ENCODE assay signal across 2 cellular contexts in genomic region chr14:84874436-84874835, GRCh38.
TF ChIP-seq lines count a peak whose summit lies in the region.

No MANE protein-coding gene starts in this region.

TF ChIP-seq in GM23338, 12 proteins besides CTCF, POLR2A, EP300 and RAD21 (continued from another document):
- TF ChIP-seq ZNF462 (CRISPR knock-in tag; IDR thresholded peaks at IDR 0.05) (no peak), EZH2phosphoT487 (IDR thresholded peaks at IDR 0.05; ENCODE audit: unreplicated experiment) (no peak), NANOG (IDR thresholded peaks at IDR 0.05; ENCODE audit: borderline replicate concordance) (no peak), REST (IDR thresholded peaks at IDR 0.05; ENCODE audit: unreplicated experiment) (no peak), ZNF331 (CRISPR knock-in tag; IDR thresholded peaks at IDR 0.05; ENCODE audit: low read depth) (no peak), EZH2 (IDR thresholded peaks at IDR 0.05; ENCODE audit: low read depth, unreplicated experiment) (no peak), JUNB (IDR thresholded peaks at IDR 0.05; ENCODE audit: unreplicated experiment) (no peak), STAT1 (IDR thresholded peaks at IDR 0.05; ENCODE audit: unreplicated experiment) (no peak), ZNF114 (CRISPR knock-in tag; IDR thresholded peaks at IDR 0.05) (no peak), POLR2AphosphoS5 (IDR thresholded peaks at IDR 0.05; ENCODE audit: low read depth) (no peak)
- TF ChIP-seq, protein P1, sequence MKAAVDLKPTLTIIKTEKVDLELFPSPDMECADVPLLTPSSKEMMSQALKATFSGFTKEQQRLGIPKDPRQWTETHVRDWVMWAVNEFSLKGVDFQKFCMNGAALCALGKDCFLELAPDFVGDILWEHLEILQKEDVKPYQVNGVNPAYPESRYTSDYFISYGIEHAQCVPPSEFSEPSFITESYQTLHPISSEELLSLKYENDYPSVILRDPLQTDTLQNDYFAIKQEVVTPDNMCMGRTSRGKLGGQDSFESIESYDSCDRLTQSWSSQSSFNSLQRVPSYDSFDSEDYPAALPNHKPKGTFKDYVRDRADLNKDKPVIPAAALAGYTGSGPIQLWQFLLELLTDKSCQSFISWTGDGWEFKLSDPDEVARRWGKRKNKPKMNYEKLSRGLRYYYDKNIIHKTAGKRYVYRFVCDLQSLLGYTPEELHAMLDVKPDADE (IDR thresholded peaks at IDR 0.05): no peak

TF ChIP-seq in H1, 55 proteins besides CTCF, POLR2A, EP300 and RAD21 (continued from another document):
- TF ChIP-seq CHD7 (IDR thresholded peaks at IDR 0.05; ENCODE audit: insufficient replicate concordance, low read length): no peak
- TF ChIP-seq RXRA (IDR thresholded peaks at IDR 0.05; ENCODE audit: insufficient read depth, low read depth, low read length): no peak
- TF ChIP-seq PHF8 (conservative IDR thresholded peaks at IDR 0.05; ENCODE audit: low read depth, low read length): no peak
- TF ChIP-seq SP4 (IDR thresholded peaks at IDR 0.05; ENCODE audit: low read length): no peak
- no peak for TF ChIP-seq BACH1 (IDR thresholded peaks at IDR 0.05; ENCODE audit: low read length)
- no peak for TF ChIP-seq NANOG (IDR thresholded peaks at IDR 0.05; ENCODE audit: insufficient read depth, low read depth, low read length, poor library complexity, severe bottlenecking)
- no peak for TF ChIP-seq SP2 (IDR thresholded peaks at IDR 0.05; ENCODE audit: low read length)
- TF ChIP-seq HDAC2 (IDR thresholded peaks at IDR 0.05; ENCODE audit: borderline replicate concordance in 1 of 2, low read depth in 2 of 2, low read length in 2 of 2): no peak
- no peak for TF ChIP-seq RNF2 (IDR thresholded peaks at IDR 0.05; ENCODE audit: borderline replicate concordance, low read depth, low read length, missing control alignments, poor library complexity, severe bottlenecking)
- TF ChIP-seq SAP30 (IDR thresholded peaks at IDR 0.05; ENCODE audit: insufficient read depth, insufficient replicate concordance, low read length): no peak
- no peak for TF ChIP-seq MAFK (IDR thresholded peaks at IDR 0.05; ENCODE audit: low read depth, low read length)
- TF ChIP-seq CHD1 (IDR thresholded peaks at IDR 0.05; ENCODE audit: low read depth, low read length): no peak
- TF ChIP-seq, protein P2, sequence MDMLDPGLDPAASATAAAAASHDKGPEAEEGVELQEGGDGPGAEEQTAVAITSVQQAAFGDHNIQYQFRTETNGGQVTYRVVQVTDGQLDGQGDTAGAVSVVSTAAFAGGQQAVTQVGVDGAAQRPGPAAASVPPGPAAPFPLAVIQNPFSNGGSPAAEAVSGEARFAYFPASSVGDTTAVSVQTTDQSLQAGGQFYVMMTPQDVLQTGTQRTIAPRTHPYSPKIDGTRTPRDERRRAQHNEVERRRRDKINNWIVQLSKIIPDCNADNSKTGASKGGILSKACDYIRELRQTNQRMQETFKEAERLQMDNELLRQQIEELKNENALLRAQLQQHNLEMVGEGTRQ (IDR thresholded peaks at IDR 0.05; ENCODE audit: low read length): no peak
- no peak for TF ChIP-seq BRCA1 (IDR thresholded peaks at IDR 0.05; ENCODE audit: low read depth, low read length)
- no peak for TF ChIP-seq GABPA (IDR thresholded peaks at IDR 0.05; ENCODE audit: borderline replicate concordance, insufficient read depth, low read length)
- no peak for TF ChIP-seq EZH2 (IDR thresholded peaks at IDR 0.05; ENCODE audit: low read depth, low read length, severe bottlenecking)
